ENCODE assay signal across 41 cellular contexts in the genomic region with DNA sequence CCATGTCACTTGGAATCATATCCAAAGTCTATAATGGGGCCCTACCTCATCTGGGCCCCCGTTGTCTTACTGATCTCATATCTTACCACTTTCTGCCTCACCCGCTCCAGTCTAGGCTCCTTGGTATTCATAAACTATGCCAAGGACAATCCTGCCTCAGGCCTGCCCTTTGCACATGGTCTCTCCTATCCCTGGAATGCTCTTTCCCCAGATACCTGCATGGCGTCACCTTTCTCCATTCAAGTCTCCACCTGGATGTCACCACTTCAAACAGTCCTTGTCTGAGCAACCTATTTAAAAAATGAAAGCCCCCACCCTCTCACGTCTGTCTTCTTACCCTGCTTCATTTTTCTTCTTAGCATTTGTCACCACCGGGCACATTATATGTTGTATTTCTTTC. TPM values are rescaled to one million over a fixed set of nuclear protein-coding genes. Genes with fewer than 3 reads are reported as not detected.
"Had no signal": no experiment of that assay in that cellular context is flagged by ENCODE, and none has a peak within 500 bp of the region (broad histone marks: within the 10 kb centered on the region; RNA-seq: fewer than 3 reads in every experiment).

No MANE protein-coding gene starts in this region.

- H3K4me3 Mint-ChIP-seq: activated naive CD4-positive, alpha-beta T cell treated with anti-CD3 and anti-CD28 coated beads for 36 hours; activated naive CD4-positive, alpha-beta T cell treated with anti-CD3 and anti-CD28 coated beads, Interleukin-2, amount 10 ng/mL, durations not matched to agents 7 days and 5 days; activated naive CD4-positive, alpha-beta T cell treated with anti-CD3 and anti-CD28 coated beads, Interleukin-2, amount 50 U/mL, for 24 hours; activated naive CD8-positive, alpha-beta T cell; activated naive CD8-positive, alpha-beta T cell treated with anti-CD3 and anti-CD28 coated beads, Interleukin-2, amount 50 U/mL, for 24 hours; activated T-cell treated with anti-CD3 and anti-CD28 coated beads, Interleukin-2, amount 50 U/mL, for 24 hours; activated T-cell treated with anti-CD3 and anti-CD28 coated beads, Interleukin-2, amount 50 U/mL, for 4 hours; activated T-cell treated with anti-CD3 and anti-CD28 coated beads, Interleukin-2, amount 50 U/mL, for 72 hours; activated T-helper 1 cell treated with anti-CD3 and anti-CD28 coated beads, Interleukin-12 subunit alpha, Interleukin-12 subunit beta, Interleukin-2, Interleukin-4 antibody, amounts not matched to agents 30 ng/mL and 10 ng/mL and 1 ng/mL, durations not matched to agents 14 hours and 24 hours and 36 hours; activated T-helper 17 cell treated with anti-CD3 and anti-CD28 coated beads, Interleukin-2, amount 50 U/mL, for 72 hours; brain; central memory CD8-positive, alpha-beta T cell had no signal

- H3K9me3 Mint-ChIP-seq: activated naive CD4-positive, alpha-beta T cell treated with anti-CD3 and anti-CD28 coated beads for 36 hours; activated naive CD4-positive, alpha-beta T cell treated with anti-CD3 and anti-CD28 coated beads, Interleukin-2, amount 50 U/mL, for 24 hours; activated naive CD4-positive, alpha-beta T cell treated with anti-CD3 and anti-CD28 coated beads, Interleukin-2, amount 50 U/mL, for 72 hours; activated naive CD8-positive, alpha-beta T cell treated with anti-CD3 and anti-CD28 coated beads, Interleukin-2, amount 50 U/mL, for 24 hours; activated T-cell treated with anti-CD3 and anti-CD28 coated beads, Interleukin-2, amount 50 U/mL, for 24 hours; activated T-cell treated with anti-CD3 and anti-CD28 coated beads, Interleukin-2, amount 50 U/mL, for 4 hours; activated T-cell treated with anti-CD3 and anti-CD28 coated beads, Interleukin-2, amount 50 U/mL, for 72 hours; activated T-helper 1 cell treated with anti-CD3 and anti-CD28 coated beads, Interleukin-12 subunit alpha, Interleukin-12 subunit beta, Interleukin-2, Interleukin-4 antibody, amounts not matched to agents 30 ng/mL and 10 ng/mL and 1 ng/mL, durations not matched to agents 14 hours and 24 hours and 36 hours; activated T-helper 17 cell treated with anti-CD3 and anti-CD28 coated beads, Interleukin-2, amount 50 U/mL, for 72 hours; activated T-helper 2 cell treated with anti-CD3 and anti-CD28 coated beads, Interferon-gamma antibody, Interleukin-2, Interleukin-4, amounts not matched to agents 10 μg/mL and 5 μg/mL and 100 μg/mL, durations not matched to agents 14 hours and 24 hours and 36 hours; central memory CD8-positive, alpha-beta T cell had no signal

- H3K27ac ChIP-seq: adrenal gland, ascending aorta, body of pancreas, brain microvascular endothelial cell, breast epithelium, cardiac muscle cell had no signal

- H3K4me1 ChIP-seq: adrenal gland, ascending aorta, body of pancreas, breast epithelium had no signal

- H3K9me3 ChIP-seq: adrenal gland, ascending aorta, body of pancreas, breast epithelium had no signal

- H3K36me3 ChIP-seq: adrenal gland, ascending aorta, brain microvascular endothelial cell, breast epithelium, cardiac muscle cell had no signal

- DNase-seq: activated effector memory CD4-positive, alpha-beta T cell treated with anti-CD3 and anti-CD28 coated beads, Interleukin-2, amount 50 U/mL, for 16 hours; activated effector memory CD4-positive, alpha-beta T cell treated with Interleukin-2 at 50 U/mL for 16 hours; activated gamma-delta T cell; activated gamma-delta T cell treated with Interleukin-2 at 50 U/mL for 16 hours; activated naive CD4-positive, alpha-beta T cell; activated naive CD4-positive, alpha-beta T cell treated with anti-CD3 and anti-CD28 coated beads for 36 hours; activated naive CD4-positive, alpha-beta T cell treated with anti-CD3 and anti-CD28 coated beads, Interleukin-2, amount 10 ng/mL, durations not matched to agents 7 days and 5 days; activated naive CD4-positive, alpha-beta T cell treated with anti-CD3 and anti-CD28 coated beads, Interleukin-2, amount 50 U/mL, for 16 hours; activated naive CD4-positive, alpha-beta T cell treated with Interleukin-2 at 50 U/mL for 16 hours; activated naive CD8-positive, alpha-beta T cell treated with anti-CD3 and anti-CD28 coated beads, Interleukin-2, amount 50 U/mL, for 24 hours; activated T-cell treated with anti-CD3 and anti-CD28 coated beads, Interleukin-2, amount 50 U/mL, for 1 hour; activated T-cell treated with anti-CD3 and anti-CD28 coated beads, Interleukin-2, amount 50 U/mL, for 24 hours; activated T-cell treated with anti-CD3 and anti-CD28 coated beads, Interleukin-2, amount 50 U/mL, for 4 hours; activated T-cell treated with anti-CD3 and anti-CD28 coated beads, Interleukin-2, amount 50 U/mL, for 48 hours; activated T-cell treated with anti-CD3 and anti-CD28 coated beads, Interleukin-2, amount 50 U/mL, for 72 hours; adrenal gland; amniotic stem cell; amygdala; anterior cingulate cortex; aorta; body of pancreas; brain microvascular endothelial cell; caudate nucleus; central memory CD4-positive, alpha-beta T cell; cerebellar nuclear complex had no signal

- H3K4me1 Mint-ChIP-seq: activated T-helper 17 cell treated with anti-CD3 and anti-CD28 coated beads, Interleukin-2, amount 50 U/mL, for 72 hours had no signal

- ATAC-seq: activated naive CD4-positive, alpha-beta T cell treated with anti-CD3 and anti-CD28 coated beads, Interleukin-2, amount 50 U/mL, for 72 hours; activated naive CD8-positive, alpha-beta T cell treated with anti-CD3 and anti-CD28 coated beads, Interleukin-2, amount 50 U/mL, for 24 hours; activated T-cell treated with anti-CD3 and anti-CD28 coated beads, Interleukin-2, amount 50 U/mL, for 4 hours; activated T-cell treated with anti-CD3 and anti-CD28 coated beads, Interleukin-2, amount 50 U/mL, for 72 hours; activated T-helper 17 cell treated with anti-CD3 and anti-CD28 coated beads, Interleukin-2, amount 50 U/mL, for 72 hours; body of pancreas had no signal

- H3K4me3 ChIP-seq: adrenal gland, ascending aorta, body of pancreas, breast epithelium, cardiac muscle cell had no signal

- H3K36me3 Mint-ChIP-seq: activated naive CD4-positive, alpha-beta T cell treated with anti-CD3 and anti-CD28 coated beads, Interleukin-2, amount 50 U/mL, for 24 hours; activated naive CD4-positive, alpha-beta T cell treated with anti-CD3 and anti-CD28 coated beads, Interleukin-2, amount 50 U/mL, for 72 hours; activated naive CD8-positive, alpha-beta T cell; brain had no signal

- H3K27ac Mint-ChIP-seq: activated naive CD4-positive, alpha-beta T cell treated with anti-CD3 and anti-CD28 coated beads for 36 hours; activated naive CD4-positive, alpha-beta T cell treated with anti-CD3 and anti-CD28 coated beads, Interleukin-2, amount 10 ng/mL, durations not matched to agents 7 days and 5 days; activated naive CD4-positive, alpha-beta T cell treated with anti-CD3 and anti-CD28 coated beads, Interleukin-2, amount 50 U/mL, for 24 hours; activated naive CD4-positive, alpha-beta T cell treated with anti-CD3 and anti-CD28 coated beads, Interleukin-2, amount 50 U/mL, for 72 hours; activated naive CD8-positive, alpha-beta T cell; activated naive CD8-positive, alpha-beta T cell treated with anti-CD3 and anti-CD28 coated beads, Interleukin-2, amount 50 U/mL, for 24 hours; activated T-cell treated with anti-CD3 and anti-CD28 coated beads, Interleukin-2, amount 50 U/mL, for 24 hours; activated T-cell treated with anti-CD3 and anti-CD28 coated beads, Interleukin-2, amount 50 U/mL, for 72 hours; activated T-helper 1 cell treated with anti-CD3 and anti-CD28 coated beads, Interleukin-12 subunit alpha, Interleukin-12 subunit beta, Interleukin-2, Interleukin-4 antibody, amounts not matched to agents 30 ng/mL and 10 ng/mL and 1 ng/mL, durations not matched to agents 14 hours and 24 hours and 36 hours; activated T-helper 17 cell treated with anti-CD3 and anti-CD28 coated beads, Interleukin-2, amount 50 U/mL, for 72 hours; activated T-helper 2 cell treated with anti-CD3 and anti-CD28 coated beads, Interferon-gamma antibody, Interleukin-2, Interleukin-4, amounts not matched to agents 10 μg/mL and 5 μg/mL and 100 μg/mL, durations not matched to agents 14 hours and 24 hours and 36 hours; brain had no signal

- H3K27me3 Mint-ChIP-seq: activated naive CD4-positive, alpha-beta T cell treated with anti-CD3 and anti-CD28 coated beads, Interleukin-2, amount 50 U/mL, for 24 hours; activated naive CD8-positive, alpha-beta T cell; activated naive CD8-positive, alpha-beta T cell treated with anti-CD3 and anti-CD28 coated beads, Interleukin-2, amount 50 U/mL, for 24 hours; central memory CD8-positive, alpha-beta T cell had no signal

- H3K27me3 ChIP-seq: ascending aorta, body of pancreas, brain microvascular endothelial cell, cardiac muscle cell had no signal

RNA-seq across cellular contexts. Expression of gene VGLL1, which starts 8.2 kb away (rescaled TPM):
- total RNA-seq: activated naive CD4-positive, alpha-beta T cell treated with anti-CD3 and anti-CD28 coated beads for 36 hours; activated naive CD4-positive, alpha-beta T cell treated with anti-CD3 and anti-CD28 coated beads, Interleukin-2, amount 50 U/mL, for 72 hours; activated T-cell treated with anti-CD3 and anti-CD28 coated beads, Interleukin-2, amount 50 U/mL, for 4 hours; activated T-cell treated with anti-CD3 and anti-CD28 coated beads, Interleukin-2, amount 50 U/mL, for 72 hours; activated T-helper 1 cell treated with anti-CD3 and anti-CD28 coated beads, Interleukin-12 subunit alpha, Interleukin-12 subunit beta, Interleukin-2, Interleukin-4 antibody, amounts not matched to agents 30 ng/mL and 10 ng/mL and 1 ng/mL, durations not matched to agents 14 hours and 24 hours and 36 hours; activated T-helper 17 cell treated with anti-CD3 and anti-CD28 coated beads, Interleukin-2, amount 50 U/mL, for 72 hours; activated T-helper 2 cell treated with anti-CD3 and anti-CD28 coated beads, Interferon-gamma antibody, Interleukin-2, Interleukin-4, amounts not matched to agents 10 μg/mL and 5 μg/mL and 100 μg/mL, durations not matched to agents 14 hours and 24 hours and 36 hours; adrenal gland; aorta; ascending aorta; cardiac muscle cell; cardiac septum; cerebellum; chondrocyte had no signal
- polyA plus RNA-seq: adrenal gland, aorta, cardiac muscle cell had no signal

RNA-seq across cellular contexts. Expression of gene BRS3, which starts 52.5 kb away (rescaled TPM):
- total RNA-seq: activated naive CD4-positive, alpha-beta T cell treated with anti-CD3 and anti-CD28 coated beads for 36 hours; activated naive CD4-positive, alpha-beta T cell treated with anti-CD3 and anti-CD28 coated beads, Interleukin-2, amount 50 U/mL, for 72 hours; activated T-cell treated with anti-CD3 and anti-CD28 coated beads, Interleukin-2, amount 50 U/mL, for 4 hours; activated T-cell treated with anti-CD3 and anti-CD28 coated beads, Interleukin-2, amount 50 U/mL, for 72 hours; activated T-helper 1 cell treated with anti-CD3 and anti-CD28 coated beads, Interleukin-12 subunit alpha, Interleukin-12 subunit beta, Interleukin-2, Interleukin-4 antibody, amounts not matched to agents 30 ng/mL and 10 ng/mL and 1 ng/mL, durations not matched to agents 14 hours and 24 hours and 36 hours; activated T-helper 17 cell treated with anti-CD3 and anti-CD28 coated beads, Interleukin-2, amount 50 U/mL, for 72 hours; activated T-helper 2 cell treated with anti-CD3 and anti-CD28 coated beads, Interferon-gamma antibody, Interleukin-2, Interleukin-4, amounts not matched to agents 10 μg/mL and 5 μg/mL and 100 μg/mL, durations not matched to agents 14 hours and 24 hours and 36 hours; adrenal gland; aorta; ascending aorta; astrocyte; body of pancreas; breast epithelium; bronchial epithelial cell; cardiac muscle cell; cardiac septum; cerebellum; chondrocyte had no signal
- polyA plus RNA-seq: adrenal gland, aorta had no signal
